28 cellular contexts compared by ENCODE assay signal in the genomic region with DNA sequence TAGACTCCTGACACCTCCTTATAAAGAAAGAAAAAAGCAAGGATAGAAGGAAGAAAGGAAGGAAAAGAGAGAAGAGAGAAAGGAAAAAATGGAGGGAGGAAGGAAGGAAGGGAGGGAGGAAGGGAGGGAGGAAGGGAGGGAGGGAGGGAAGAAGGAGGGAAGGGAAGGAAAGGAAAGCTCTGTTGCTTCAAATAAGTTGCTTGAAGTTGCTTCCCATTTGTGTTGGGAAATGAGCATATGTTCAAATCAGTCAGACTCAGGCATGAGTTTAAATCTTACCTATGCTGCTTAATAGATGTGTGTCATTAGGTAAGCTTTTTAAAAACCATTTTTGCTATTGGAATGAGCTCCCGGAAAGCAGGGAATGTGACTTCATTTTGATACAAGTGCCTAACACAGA.
"Had no signal": no experiment of that assay in that cellular context is flagged by ENCODE, and none has a peak within 500 bp of the region (broad histone marks: within the 10 kb centered on the region; RNA-seq: fewer than 3 reads in every experiment).

No MANE protein-coding gene starts in this region.

- H3K27ac ChIP-seq: stomach, suprapubic skin, testis, thoracic aorta, thyroid gland, tibial artery, tibial nerve, transverse colon, upper lobe of left lung, upper lobe of right lung, uterus, vagina had no signal

- H3K9me3 ChIP-seq: stomach, suprapubic skin, testis, thoracic aorta, thyroid gland, tibial artery, tibial nerve, transverse colon, upper lobe of left lung, upper lobe of right lung, uterus, vagina had no signal

- H3K4me3 Mint-ChIP-seq: stimulated activated effector memory CD8-positive, alpha-beta T cell treated with anti-CD3 and anti-CD28 coated beads, Interleukin-12 subunit alpha, Interleukin-12 subunit beta, amount 100 ng/mL, for 72 hours; stimulated activated memory B cell treated with anti-CD40 and anti-IgM and Interleukin-4, amounts not matched to agents 10 μg/mL and 1 μg/mL and 100 μg/mL, for 72 hours; stimulated activated naive B cell treated with anti-CD40 and anti-IgM and Interleukin-4, amounts not matched to agents 10 μg/mL and 1 μg/mL and 100 μg/mL, for 72 hours; stimulated activated naive CD8-positive, alpha-beta T cell treated with anti-CD3 and anti-CD28 coated beads, Interleukin-15, amount 100 ng/mL, for 72 hours; stimulated activated naive CD8-positive, alpha-beta T cell treated with anti-CD3 and anti-CD28 coated beads, Interleukin-15, Interleukin-2, amounts not matched to agents 100 ng/mL and 50 ng/mL, for 24 hours had no signal

- H3K36me3 ChIP-seq: stomach, suprapubic skin, thoracic aorta, thyroid gland, tibial artery, tibial nerve, transverse colon, upper lobe of left lung, upper lobe of right lung, uterus, vagina had no signal

- ATAC-seq: stimulated activated effector memory CD8-positive, alpha-beta T cell treated with anti-CD3 and anti-CD28 coated beads, Interleukin-12 subunit alpha, Interleukin-12 subunit beta, amount 100 ng/mL, for 72 hours; stimulated activated memory B cell treated with anti-CD40 and anti-IgM and Interleukin-4, amounts not matched to agents 10 μg/mL and 1 μg/mL and 100 μg/mL, for 72 hours; stimulated activated naive B cell treated with anti-CD40 and anti-IgM and Interleukin-4, amounts not matched to agents 10 μg/mL and 1 μg/mL and 100 μg/mL, for 72 hours; stimulated activated naive CD8-positive, alpha-beta T cell treated with anti-CD3 and anti-CD28 coated beads, Interleukin-15, amount 100 ng/mL, for 72 hours; stimulated activated naive CD8-positive, alpha-beta T cell treated with anti-CD3 and anti-CD28 coated beads, Interleukin-15, Interleukin-2, amounts not matched to agents 100 U/mL and 50 U/mL, for 24 hours; upper lobe of right lung had no signal

- H3K4me1 ChIP-seq: stomach, suprapubic skin, testis, thyroid gland, tibial artery, tibial nerve, transverse colon, upper lobe of left lung, upper lobe of right lung, uterus, vagina had no signal

- H3K27me3 ChIP-seq: stomach, suprapubic skin, testis, thyroid gland, tibial artery, tibial nerve, upper lobe of left lung, uterus, vagina had no signal

- H3K4me3 ChIP-seq: stomach, suprapubic skin, testis, thoracic aorta, thyroid gland, tibial artery, tibial nerve, transverse colon, upper lobe of left lung, upper lobe of right lung, uterus, vagina had no signal

- FAIRE-seq: urothelium cell line had no signal

- H3K36me3 Mint-ChIP-seq: stimulated activated effector memory CD8-positive, alpha-beta T cell treated with anti-CD3 and anti-CD28 coated beads, Interleukin-12 subunit alpha, Interleukin-12 subunit beta, amount 100 ng/mL, for 72 hours; stimulated activated memory B cell treated with anti-CD40 and anti-IgM and Interleukin-4, amounts not matched to agents 10 μg/mL and 1 μg/mL and 100 μg/mL, for 72 hours had no signal

- H3K9me3 Mint-ChIP-seq: stimulated activated effector memory CD8-positive, alpha-beta T cell treated with anti-CD3 and anti-CD28 coated beads, Interleukin-12 subunit alpha, Interleukin-12 subunit beta, amount 100 ng/mL, for 72 hours; stimulated activated memory B cell treated with anti-CD40 and anti-IgM and Interleukin-4, amounts not matched to agents 10 μg/mL and 1 μg/mL and 100 μg/mL, for 72 hours; stimulated activated naive B cell treated with anti-CD40 and anti-IgM and Interleukin-4, amounts not matched to agents 10 μg/mL and 1 μg/mL and 100 μg/mL, for 72 hours; stimulated activated naive CD8-positive, alpha-beta T cell treated with anti-CD3 and anti-CD28 coated beads, Interleukin-15, amount 100 ng/mL, for 72 hours; stimulated activated naive CD8-positive, alpha-beta T cell treated with anti-CD3 and anti-CD28 coated beads, Interleukin-15, Interleukin-2, amounts not matched to agents 100 ng/mL and 50 ng/mL, for 24 hours had no signal

- DNase-seq: stimulated activated CD4-positive, alpha-beta T cell treated with anti-CD3 and anti-CD28 coated beads, Interleukin-2, amount 100 ng/mL, for 48 hours; stimulated activated CD4-positive, alpha-beta T cell treated with anti-CD3 and anti-CD28 coated beads, Interleukin-4, amount 100 ng/mL, for 1 hour; stimulated activated CD4-positive, alpha-beta T cell treated with anti-CD3 and anti-CD28 coated beads, Interleukin-4, amount 100 ng/mL, for 24 hours; stimulated activated CD4-positive, alpha-beta T cell treated with anti-CD3 and anti-CD28 coated beads, Interleukin-4, amount 100 ng/mL, for 4 hours; stimulated activated CD8-positive, alpha-beta memory T cell treated with anti-CD3 and anti-CD28 coated beads, Interleukin-4, amount 100 ng/mL, for 48 hours; stimulated activated naive B cell treated with anti-CD40 and anti-IgM and Interleukin-4, amounts not matched to agents 10 μg/mL and 1 μg/mL and 100 μg/mL, for 72 hours; stimulated activated naive CD4-positive, alpha-beta T cell; stimulated activated naive CD4-positive, alpha-beta T cell treated with Interleukin-2 at 50 U/mL for 16 hours; stimulated activated naive CD8-positive, alpha-beta T cell treated with anti-CD3 and anti-CD28 coated beads, Interleukin-15, amount 100 ng/mL, for 72 hours; stimulated activated naive CD8-positive, alpha-beta T cell treated with anti-CD3 and anti-CD28 coated beads, Interleukin-15, Interleukin-2, amounts not matched to agents 100 U/mL and 50 U/mL, for 24 hours; stomach; substantia nigra; testis; thyroid gland; tibial artery; transverse colon; trophoblast cell; upper lobe of left lung; upper lobe of right lung; uterus had no signal

- H3K27me3 Mint-ChIP-seq: stimulated activated memory B cell treated with anti-CD40 and anti-IgM and Interleukin-4, amounts not matched to agents 10 μg/mL and 1 μg/mL and 100 μg/mL, for 72 hours had no signal

- H3K27ac Mint-ChIP-seq: stimulated activated effector memory CD8-positive, alpha-beta T cell treated with anti-CD3 and anti-CD28 coated beads, Interleukin-12 subunit alpha, Interleukin-12 subunit beta, amount 100 ng/mL, for 72 hours; stimulated activated memory B cell treated with anti-CD40 and anti-IgM and Interleukin-4, amounts not matched to agents 10 μg/mL and 1 μg/mL and 100 μg/mL, for 72 hours; stimulated activated naive B cell treated with anti-CD40 and anti-IgM and Interleukin-4, amounts not matched to agents 10 μg/mL and 1 μg/mL and 100 μg/mL, for 72 hours; stimulated activated naive CD8-positive, alpha-beta T cell treated with anti-CD3 and anti-CD28 coated beads, Interleukin-15, amount 100 ng/mL, for 72 hours; stimulated activated naive CD8-positive, alpha-beta T cell treated with anti-CD3 and anti-CD28 coated beads, Interleukin-15, Interleukin-2, amounts not matched to agents 100 ng/mL and 50 ng/mL, for 24 hours had no signal
